ENCODE assay signal across 8 cellular contexts in genomic region chr3:154334973-154335420, GRCh38. TPM values are rescaled to one million over a fixed set of nuclear protein-coding genes. Genes with fewer than 3 reads are reported as not detected.
DNase-seq lines count a peak whose midpoint lies in the region; ATAC-seq and TF ChIP-seq lines count a peak whose summit lies in the region.

No MANE protein-coding gene starts in this region.

- H3K9me3 Mint-ChIP-seq in activated T-cell treated with anti-CD3 and anti-CD28 coated beads, Interleukin-2, amount 50 U/mL, for 4 hours, result no peaks in the 10 kb centered on the region

- H3K4me1 ChIP-seq in adipocyte (ENCODE audit: control insufficient read depth, insufficient read depth, low read length) (peaks cover 5% of the 10 kb centered on the region), vagina (no peaks in the 10 kb centered on the region)

- peak; percentile 68 for TF ChIP-seq CTCF in AG10803 (conservative IDR thresholded peaks at IDR 0.05; ENCODE audit: low read length)
- peak in 1 of 3 experiments; percentile 30 for TF ChIP-seq CTCF in vagina (IDR thresholded peaks at IDR 0.05)

- no peak overlapping the region for H3K4me3 Mint-ChIP-seq in activated T-cell treated with anti-CD3 and anti-CD28 coated beads, Interleukin-2, amount 50 U/mL, for 4 hours

- H3K27me3 Mint-ChIP-seq in activated T-cell treated with anti-CD3 and anti-CD28 coated beads, Interleukin-2, amount 50 U/mL, for 4 hours (ENCODE audit: low read depth), result peaks cover 9% of the 10 kb centered on the region

- H3K9me3 ChIP-seq in adipocyte (ENCODE audit: control insufficient read depth, low read length) (no peaks in the 10 kb centered on the region), vagina (no peaks in the 10 kb centered on the region)

- H3K4me1 Mint-ChIP-seq in activated T-cell treated with anti-CD3 and anti-CD28 coated beads, Interleukin-2, amount 50 U/mL, for 4 hours (ENCODE audit: low read depth), result no peaks in the 10 kb centered on the region

- no peaks in the 10 kb centered on the region for H3K36me3 ChIP-seq in adipocyte (ENCODE audit: control insufficient read depth, insufficient read depth, low read length, severe bottlenecking)
- no peaks in the 10 kb centered on the region for H3K36me3 ChIP-seq in vagina

- TF ChIP-seq POLR2A in vagina (IDR thresholded peaks at IDR 0.05), result no peak

- no peak overlapping the region for H3K9ac ChIP-seq in adipocyte (ENCODE audit: low read length)

- H3K4me3 ChIP-seq in AG10803 (ENCODE audit: low read length) (no peak overlapping the region), adipocyte (ENCODE audit: low read length) (no peak overlapping the region), vagina (no peak overlapping the region)

- DNase-seq in AG10803 (ENCODE audit: low read depth) (peak; percentile 50), NCI-H146 treated with DMSO at 0.1 percent for 48 hours (lab: John Stamatoyannopoulos, UW; ENCODE audit: unreplicated experiment) (peak; percentile 38), adipocyte (ENCODE audit: low read depth) (peak; percentile 78), kidney tubule cell (ENCODE audit: low spot score) (peak; percentile 48), vagina (ENCODE audit: extremely low spot score in 2 of 2) (no peak)
- DNase-seq in activated T-cell treated with anti-CD3 and anti-CD28 coated beads, Interleukin-2, amount 50 U/mL, for 4 hours, result no peak

- intact Hi-C loops in vagina (cut with DNase I), result loop anchor here (10.0 kb wide), 1 partner anchor 990 kb away; no protein-coding TSS in a partner anchor

- H3K27ac ChIP-seq in vagina, result no peak overlapping the region

- no peaks in the 10 kb centered on the region for H3K36me3 Mint-ChIP-seq in activated T-cell treated with anti-CD3 and anti-CD28 coated beads, Interleukin-2, amount 50 U/mL, for 4 hours (ENCODE audit: insufficient read depth)

- ATAC-seq in GM18498 (IDR thresholded peaks at IDR 0.05; ENCODE audit: unreplicated experiment) (peak; percentile 74), HG03571 (IDR thresholded peaks at IDR 0.05; ENCODE audit: unreplicated experiment) (no peak)
- ATAC-seq in activated T-cell treated with anti-CD3 and anti-CD28 coated beads, Interleukin-2, amount 50 U/mL, for 4 hours, result no peak

- H3K27me3 ChIP-seq in adipocyte (replicated peaks; ENCODE audit: control insufficient read depth, insufficient read depth, low read length) (no peaks in the 10 kb centered on the region), vagina (no peaks in the 10 kb centered on the region)

RNA-seq across cellular contexts. Expression of gene DHX36, which starts 10.7 kb away (rescaled TPM):
- total RNA-seq in vagina, result 52.3 TPM
- 10 to 100 TPM; 73.9 to 89.1 (median 85.4) TPM for total RNA-seq in activated T-cell treated with anti-CD3 and anti-CD28 coated beads, Interleukin-2, amount 50 U/mL, for 4 hours

Comparison
In these comparisons a context has a peak if more than half of its experiments do, and no peak if none do; other contexts are left out.
1. DNase-seq: peak in AG10803 (single experiment), NCI-H146 treated with DMSO at 0.1 percent for 48 hours (single experiment), adipocyte (single experiment) and kidney tubule cell (single experiment); none in vagina (0 of 2) and activated T-cell treated with anti-CD3 and anti-CD28 coated beads, Interleukin-2, amount 50 U/mL, for 4 hours (single experiment).